In genomic region chr10:124448696-124449169, GRCh38 we compare ENCODE assay signal across 14 cellular contexts. TPM values are rescaled to one million over a fixed set of nuclear protein-coding genes. Genes with fewer than 3 reads are reported as not detected.
A peak's percentile ranks its signal among the peaks of the same experiment; 100 is the strongest.
DNase-seq lines count a peak whose midpoint lies in the region; ATAC-seq, FAIRE-seq and TF ChIP-seq lines count a peak whose summit lies in the region.
"Had no signal": no experiment of that assay in that cellular context is flagged by ENCODE, and none has a peak within 500 bp of the region (broad histone marks: within the 10 kb centered on the region; RNA-seq: fewer than 3 reads in every experiment).

No MANE protein-coding gene starts in this region.

- dilution Hi-C loops in keratinocyte (cut with MboI; ENCODE audit: extremely low pct_ligation_motif_present, low sequenced_read_pairs): no loop called here

- peak overlapping the region; percentile 46 to 67 (median 57) for H3K4me3 ChIP-seq in keratinocyte (ENCODE audit: control insufficient read depth in 2 of 3, extremely low read depth in 1 of 3, insufficient read depth in 2 of 3, low read depth in 1 of 3, low read length in 3 of 3)
- H3K4me3 ChIP-seq: right lobe of liver had no signal

- no peaks in the 10 kb centered on the region for H3K9me3 Mint-ChIP-seq in activated naive CD4-positive, alpha-beta T cell treated with anti-CD3 and anti-CD28 coated beads, Interleukin-2, amount 50 U/mL, for 24 hours
- H3K9me3 Mint-ChIP-seq in activated naive CD8-positive, alpha-beta T cell treated with anti-CD3 and anti-CD28 coated beads, Interleukin-2, amount 50 U/mL, for 24 hours: no peaks in the 10 kb centered on the region
- H3K9me3 Mint-ChIP-seq in stimulated activated memory B cell treated with anti-CD40 and anti-IgM and Interleukin-4, amounts not matched to agents 10 μg/mL and 1 μg/mL and 100 μg/mL, for 72 hours: no peaks in the 10 kb centered on the region
- H3K9me3 Mint-ChIP-seq: activated naive CD4-positive, alpha-beta T cell treated with anti-CD3 and anti-CD28 coated beads, Interleukin-2, amount 10 ng/mL, durations not matched to agents 7 days and 5 days had no signal

- peaks cover 14% of the 10 kb centered on the region for H3K27me3 ChIP-seq in keratinocyte (ENCODE audit: control insufficient read depth, extremely low read depth, insufficient read depth, low read length)

- ATAC-seq in activated naive CD8-positive, alpha-beta T cell treated with anti-CD3 and anti-CD28 coated beads, Interleukin-2, amount 50 U/mL, for 24 hours: no peak
- ATAC-seq in stimulated activated memory B cell treated with anti-CD40 and anti-IgM and Interleukin-4, amounts not matched to agents 10 μg/mL and 1 μg/mL and 100 μg/mL, for 72 hours: no peak
- ATAC-seq in HG03196 (IDR thresholded peaks at IDR 0.05; ENCODE audit: unreplicated experiment): no peak

- no peaks in the 10 kb centered on the region for H3K9me1 ChIP-seq in keratinocyte (ENCODE audit: control insufficient read depth, extremely low read depth, insufficient read depth, low read length)

- H4K20me1 ChIP-seq in keratinocyte (ENCODE audit: control insufficient read depth, extremely low read depth, insufficient read depth, low read length): no peaks in the 10 kb centered on the region

- no peak overlapping the region for H3K9ac ChIP-seq in keratinocyte (ENCODE audit: control insufficient read depth, extremely low read depth, insufficient read depth, low read length)

- peaks cover 48% of the 10 kb centered on the region for H3K27me3 Mint-ChIP-seq in activated naive CD4-positive, alpha-beta T cell treated with anti-CD3 and anti-CD28 coated beads, Interleukin-2, amount 50 U/mL, for 24 hours
- peaks cover 79% of the 10 kb centered on the region for H3K27me3 Mint-ChIP-seq in activated naive CD8-positive, alpha-beta T cell treated with anti-CD3 and anti-CD28 coated beads, Interleukin-2, amount 50 U/mL, for 24 hours
- peaks cover 71% of the 10 kb centered on the region for H3K27me3 Mint-ChIP-seq in stimulated activated memory B cell treated with anti-CD40 and anti-IgM and Interleukin-4, amounts not matched to agents 10 μg/mL and 1 μg/mL and 100 μg/mL, for 72 hours

- no peaks in the 10 kb centered on the region for H3K79me2 ChIP-seq in keratinocyte (ENCODE audit: control insufficient read depth, insufficient read depth, low read length)

- no peaks in the 10 kb centered on the region for H3K36me3 ChIP-seq in keratinocyte (ENCODE audit: control insufficient read depth in 2 of 2, extremely low read depth in 1 of 2, insufficient read depth in 2 of 2, low read length in 2 of 2)
- H3K36me3 ChIP-seq: right lobe of liver, upper lobe of left lung had no signal

- TF ChIP-seq CTCF in keratinocyte (optimal IDR thresholded peaks at IDR 0.05 in 1 of 3, IDR thresholded peaks at IDR 0.05 in 1 of 3, conservative IDR thresholded peaks at IDR 0.05 in 1 of 3; ENCODE audit: extremely low read depth in 1 of 3, insufficient read depth in 2 of 3, low read length in 3 of 3): no peak

- H3K36me3 Mint-ChIP-seq in activated naive CD4-positive, alpha-beta T cell treated with anti-CD3 and anti-CD28 coated beads, Interleukin-2, amount 50 U/mL, for 24 hours: no peaks in the 10 kb centered on the region
- no peaks in the 10 kb centered on the region for H3K36me3 Mint-ChIP-seq in activated naive CD8-positive, alpha-beta T cell treated with anti-CD3 and anti-CD28 coated beads, Interleukin-2, amount 50 U/mL, for 24 hours (ENCODE audit: low read depth)
- H3K36me3 Mint-ChIP-seq in stimulated activated memory B cell treated with anti-CD40 and anti-IgM and Interleukin-4, amounts not matched to agents 10 μg/mL and 1 μg/mL and 100 μg/mL, for 72 hours: no peaks in the 10 kb centered on the region

- no peaks in the 10 kb centered on the region for H3K9me3 ChIP-seq in keratinocyte (ENCODE audit: control insufficient read depth, low read depth, low read length)
- H3K9me3 ChIP-seq: right lobe of liver, upper lobe of left lung had no signal

- H2AFZ ChIP-seq in keratinocyte (ENCODE audit: control insufficient read depth, low read length): no peak overlapping the region

- DNase-seq in activated naive CD4-positive, alpha-beta T cell treated with anti-CD3 and anti-CD28 coated beads, Interleukin-2, amount 50 U/mL, for 16 hours: no peak
- peak; percentile 8 for DNase-seq in activated naive CD8-positive, alpha-beta T cell treated with anti-CD3 and anti-CD28 coated beads, Interleukin-2, amount 50 U/mL, for 24 hours
- DNase-seq in keratinocyte (ENCODE audit: low read depth, low spot score) (no peak), Ammon's horn (ENCODE audit: low spot score) (no peak), NCI-H345 treated with DMSO at 0.1 percent for 48 hours (lab: John Stamatoyannopoulos, UW; ENCODE audit: unreplicated experiment) (no peak)
- DNase-seq: activated naive CD4-positive, alpha-beta T cell treated with anti-CD3 and anti-CD28 coated beads, Interleukin-2, amount 10 ng/mL, durations not matched to agents 7 days and 5 days; midbrain; NCI-H1417 treated with DMSO at 0.1 percent for 48 hours; NCI-H526 treated with DMSO at 0.1 percent for 48 hours; right lobe of liver; upper lobe of left lung had no signal

- no peak for FAIRE-seq in keratinocyte (lab: Jason Lieb, UNC)

- H3K27ac ChIP-seq in keratinocyte (ENCODE audit: control insufficient read depth, insufficient read depth, low read length): no peak overlapping the region
- H3K27ac ChIP-seq: right lobe of liver, upper lobe of left lung had no signal

- H3K4me1 Mint-ChIP-seq in activated naive CD4-positive, alpha-beta T cell treated with anti-CD3 and anti-CD28 coated beads, Interleukin-2, amount 50 U/mL, for 24 hours: peaks cover 21% of the 10 kb centered on the region
- H3K4me1 Mint-ChIP-seq in activated naive CD8-positive, alpha-beta T cell treated with anti-CD3 and anti-CD28 coated beads, Interleukin-2, amount 50 U/mL, for 24 hours: peaks cover 16% of the 10 kb centered on the region
- peaks cover 32% of the 10 kb centered on the region for H3K4me1 Mint-ChIP-seq in stimulated activated memory B cell treated with anti-CD40 and anti-IgM and Interleukin-4, amounts not matched to agents 10 μg/mL and 1 μg/mL and 100 μg/mL, for 72 hours

- peak overlapping the region; percentile 90 for H3K4me2 ChIP-seq in keratinocyte (ENCODE audit: control insufficient read depth, extremely low read depth, insufficient read depth, low read depth, low read length)

- no peak overlapping the region for H3K27ac Mint-ChIP-seq in activated naive CD4-positive, alpha-beta T cell treated with anti-CD3 and anti-CD28 coated beads, Interleukin-2, amount 50 U/mL, for 24 hours
- H3K27ac Mint-ChIP-seq in activated naive CD8-positive, alpha-beta T cell treated with anti-CD3 and anti-CD28 coated beads, Interleukin-2, amount 50 U/mL, for 24 hours: no peak overlapping the region
- no peak overlapping the region for H3K27ac Mint-ChIP-seq in stimulated activated memory B cell treated with anti-CD40 and anti-IgM and Interleukin-4, amounts not matched to agents 10 μg/mL and 1 μg/mL and 100 μg/mL, for 72 hours
- H3K27ac Mint-ChIP-seq: activated naive CD4-positive, alpha-beta T cell treated with anti-CD3 and anti-CD28 coated beads, Interleukin-2, amount 10 ng/mL, durations not matched to agents 7 days and 5 days had no signal

- H3K4me1 ChIP-seq in keratinocyte (ENCODE audit: control insufficient read depth, extremely low read depth, insufficient read depth, low read length): peaks cover 10% of the 10 kb centered on the region

- H3K4me3 Mint-ChIP-seq in activated naive CD4-positive, alpha-beta T cell treated with anti-CD3 and anti-CD28 coated beads, Interleukin-2, amount 50 U/mL, for 24 hours: peak overlapping the region; percentile 52
- no peak overlapping the region for H3K4me3 Mint-ChIP-seq in activated naive CD8-positive, alpha-beta T cell treated with anti-CD3 and anti-CD28 coated beads, Interleukin-2, amount 50 U/mL, for 24 hours
- H3K4me3 Mint-ChIP-seq in stimulated activated memory B cell treated with anti-CD40 and anti-IgM and Interleukin-4, amounts not matched to agents 10 μg/mL and 1 μg/mL and 100 μg/mL, for 72 hours: peak overlapping the region; percentile 38

RNA-seq across cellular contexts. Expression of gene NKX1-2, which starts 1.1 kb away (rescaled TPM):
- 0.89 to 3.6 TPM (median 1.9 TPM) in 3 replicates for polyA plus RNA-seq in keratinocyte
- 3.4 TPM for polyA plus RNA-seq in keratinocyte (2011; ENCODE audit: low read depth)
- polyA plus RNA-seq in keratinocyte (2011; cell fraction: cytosol; rRNA removed): 1.4 and 3.2 TPM in 2 replicates
- 1.3 and 1.7 TPM in 2 replicates for polyA plus RNA-seq in keratinocyte (2011; cell fraction: nucleus; rRNA removed)
- 1.9 and 3.3 TPM in 2 replicates for polyA plus RNA-seq in keratinocyte (2012; ENCODE audit: low replicate concordance)
- polyA minus RNA-seq in keratinocyte: 1.0 to 2.5 TPM (median 1.2 TPM) in 3 replicates
- 3.5 TPM for polyA minus RNA-seq in keratinocyte (2011; cell fraction: cytosol; rRNA and poly(A)+ RNA removed)
- 1.5 and 1.7 TPM in 2 replicates for polyA minus RNA-seq in keratinocyte (2011; cell fraction: nucleus; rRNA and poly(A)+ RNA removed)

RNA-seq across cellular contexts. Expression of gene LHPP, which starts 12.9 kb away (rescaled TPM):
- 13.1 to 17.7 TPM (median 17.2 TPM) in 3 replicates for polyA plus RNA-seq in keratinocyte
- polyA plus RNA-seq in keratinocyte (2011; ENCODE audit: low read depth): 8.9 TPM
- 13.2 and 14.6 TPM in 2 replicates for polyA plus RNA-seq in keratinocyte (2011; cell fraction: cytosol; rRNA removed)
- 9.3 and 13.0 TPM in 2 replicates for polyA plus RNA-seq in keratinocyte (2011; cell fraction: nucleus; rRNA removed)
- polyA plus RNA-seq in keratinocyte (2012; ENCODE audit: low replicate concordance): 22.6 and 25.2 TPM in 2 replicates
- polyA minus RNA-seq in keratinocyte: 8.3 to 8.7 TPM (median 8.4 TPM) in 3 replicates
- polyA minus RNA-seq in keratinocyte (2011; cell fraction: cytosol; rRNA and poly(A)+ RNA removed): 15.3 TPM
- polyA minus RNA-seq in keratinocyte (2011; cell fraction: nucleus; rRNA and poly(A)+ RNA removed): 3.1 and 4.6 TPM in 2 replicates

RNA-seq across cellular contexts. Expression of gene OAT, which starts 30.0 kb away (rescaled TPM):
- polyA plus RNA-seq in keratinocyte: 310 to 528 TPM (median 427 TPM) in 3 replicates
- polyA plus RNA-seq in keratinocyte (2011; ENCODE audit: low read depth): 38.5 TPM
- polyA plus RNA-seq in keratinocyte (2011; cell fraction: cytosol; rRNA removed): 212 and 359 TPM in 2 replicates
- 329 and 426 TPM in 2 replicates for polyA plus RNA-seq in keratinocyte (2011; cell fraction: nucleus; rRNA removed)
- polyA plus RNA-seq in keratinocyte (2012; ENCODE audit: low replicate concordance): 96.8 and 332 TPM in 2 replicates
- polyA minus RNA-seq in keratinocyte: 145 to 269 TPM (median 183 TPM) in 3 replicates
- 150 TPM for polyA minus RNA-seq in keratinocyte (2011; cell fraction: cytosol; rRNA and poly(A)+ RNA removed)
- polyA minus RNA-seq in keratinocyte (2011; cell fraction: nucleus; rRNA and poly(A)+ RNA removed): 149 and 237 TPM in 2 replicates
